In genomic region chr22:36423461-36424404, GRCh38 we compare ENCODE assay signal across 13 cellular contexts. TPM values are rescaled to one million over a fixed set of nuclear protein-coding genes. Genes with fewer than 3 reads are reported as not detected.
DNase-seq lines count a peak whose midpoint lies in the region; ATAC-seq, FAIRE-seq and TF ChIP-seq lines count a peak whose summit lies in the region.
"Had no signal": no experiment of that assay in that cellular context is flagged by ENCODE, and none has a peak within 500 bp of the region (broad histone marks: within the 10 kb centered on the region; RNA-seq: fewer than 3 reads in every experiment).

No MANE protein-coding gene starts in this region.

- no peaks in the 10 kb centered on the region for H3K79me1 ChIP-seq in mesendoderm (ENCODE audit: low read length)

- H3K36me3 ChIP-seq in astrocyte (ENCODE audit: insufficient read depth, low read length) (no peaks in the 10 kb centered on the region), mesendoderm (ENCODE audit: control insufficient read depth, insufficient read depth, low read length) (no peaks in the 10 kb centered on the region)

- H3K4me3 Mint-ChIP-seq in astrocyte (ENCODE audit: unreplicated experiment) (no peak overlapping the region), T-cell (no peak overlapping the region)
- H3K4me3 Mint-ChIP-seq: CD4-positive, alpha-beta T cell had no signal

- no peak overlapping the region for H4K8ac ChIP-seq in mesendoderm (ENCODE audit: low read depth, low read length)

- H3K4me3 ChIP-seq in astrocyte (ENCODE audit: insufficient read depth, low read depth, low read length) (no peak overlapping the region), mesendoderm (ENCODE audit: low read length) (no peak overlapping the region)

- H3K27me3 Mint-ChIP-seq in astrocyte (ENCODE audit: low read depth, unreplicated experiment) (no peaks in the 10 kb centered on the region), T-cell (no peaks in the 10 kb centered on the region)
- H3K27me3 Mint-ChIP-seq: CD4-positive, alpha-beta T cell had no signal

- DNase-seq in CD1c-positive myeloid dendritic cell (ENCODE audit: extremely low spot score), result peak; percentile 70
- peak; percentile 29 to 32 for DNase-seq in Kasumi-1 (lab: John Stamatoyannopoulos, UW)
- DNase-seq in astrocyte (ENCODE audit: low read depth), result peak; percentile 62
- DNase-seq in mesendoderm, result no peak
- no peak for DNase-seq in T-cell
- DNase-seq in GM19238 (ENCODE audit: insufficient read length, low spot score), result no peak
- DNase-seq in activated naive CD4-positive, alpha-beta T cell treated with anti-CD3 and anti-CD28 coated beads, Interleukin-2, amount 50 U/mL, for 72 hours (ENCODE audit: low spot score in 2 of 2), result no peak
- no peak for DNase-seq in D341Med (ENCODE audit: low spot score)
- DNase-seq: CD4-positive, alpha-beta T cell; NCI-H1417; stimulated activated CD4-positive, alpha-beta T cell treated with anti-CD3 and anti-CD28 coated beads, Interleukin-2, amount 100 ng/mL, for 24 hours; T1000 had no signal

- no peaks in the 10 kb centered on the region for H3K9me3 ChIP-seq in astrocyte (ENCODE audit: insufficient read depth, low read depth, low read length)

- H2BK120ac ChIP-seq in mesendoderm (ENCODE audit: low read depth, low read length), result no peak overlapping the region

- H3K27me3 ChIP-seq in astrocyte (ENCODE audit: insufficient read depth, low read length) (no peaks in the 10 kb centered on the region), mesendoderm (ENCODE audit: insufficient read depth, low read length, poor library complexity) (no peaks in the 10 kb centered on the region)

- H3K36me3 Mint-ChIP-seq in astrocyte (ENCODE audit: low read depth, unreplicated experiment) (no peaks in the 10 kb centered on the region), T-cell (no peaks in the 10 kb centered on the region)
- no peaks in the 10 kb centered on the region for H3K36me3 Mint-ChIP-seq in activated naive CD4-positive, alpha-beta T cell treated with anti-CD3 and anti-CD28 coated beads, Interleukin-2, amount 50 U/mL, for 72 hours

- no peak overlapping the region for H2BK15ac ChIP-seq in mesendoderm (replicated peaks; ENCODE audit: low read depth)

- no peak overlapping the region for H3K56ac ChIP-seq in mesendoderm (ENCODE audit: low read length)

- no CpG with 5 or more reads among the region's 16 CpGs for WGBS in mesendoderm (ENCODE audit: extremely low coverage, insufficient coverage, low lambda C conversion rate)

- no peak overlapping the region for H4K5ac ChIP-seq in mesendoderm (ENCODE audit: low read length)

- no peak overlapping the region for H2AFZ ChIP-seq in astrocyte (ENCODE audit: low read depth, low read length)

- H3K4ac ChIP-seq in mesendoderm (ENCODE audit: low read depth, low read length), result no peak overlapping the region

- no peak overlapping the region for H2BK5ac ChIP-seq in mesendoderm (ENCODE audit: low read length)

- H3K9ac ChIP-seq in astrocyte (ENCODE audit: low read length), result no peak overlapping the region
- H3K9ac ChIP-seq in mesendoderm (ENCODE audit: low read length), result no peak overlapping the region

- H4K20me1 ChIP-seq in astrocyte (ENCODE audit: insufficient read depth, low read length), result no peaks in the 10 kb centered on the region

- H3K4me1 Mint-ChIP-seq in astrocyte (ENCODE audit: low read depth, unreplicated experiment) (peaks cover 25% of the 10 kb centered on the region), T-cell (peaks cover 25 to 32% (median 32%) of the 10 kb centered on the region in 3 donors)

- H3K4me2 ChIP-seq in astrocyte (ENCODE audit: low read length) (no peak overlapping the region), mesendoderm (ENCODE audit: low read length) (no peak overlapping the region)

- H3K79me2 ChIP-seq in astrocyte (ENCODE audit: insufficient read depth, low read length) (no peaks in the 10 kb centered on the region), mesendoderm (ENCODE audit: control insufficient read depth, insufficient read depth, low read length) (no peaks in the 10 kb centered on the region)

- TF ChIP-seq CTCF in astrocyte (IDR thresholded peaks at IDR 0.05; ENCODE audit: insufficient read depth, low read depth, low read length), result no peak

- no peak overlapping the region for H3K27ac Mint-ChIP-seq in astrocyte (ENCODE audit: unreplicated experiment)
- no peak overlapping the region for H3K27ac Mint-ChIP-seq in T-cell
- peak overlapping the region in 1 of 2 donors; percentile 55 for H3K27ac Mint-ChIP-seq in activated naive CD4-positive, alpha-beta T cell treated with anti-CD3 and anti-CD28 coated beads, Interleukin-2, amount 50 U/mL, for 72 hours
- H3K27ac Mint-ChIP-seq: CD4-positive, alpha-beta T cell had no signal

- H3K18ac ChIP-seq in mesendoderm (ENCODE audit: low read length), result no peak overlapping the region

- FAIRE-seq in astrocyte (lab: Jason Lieb, UNC), result no peak

- ATAC-seq in T-cell (replicated peaks in 1 of 4), result no peak
- ATAC-seq in activated naive CD4-positive, alpha-beta T cell treated with anti-CD3 and anti-CD28 coated beads, Interleukin-2, amount 50 U/mL, for 72 hours, result no peak

- H2AK5ac ChIP-seq in mesendoderm (ENCODE audit: low read length), result no peak overlapping the region

- CTCF ChIA-PET in T-cell (lab: Charles Lee), result interaction anchor here in 1 of 2 donors (0.7 kb wide), 1 partner anchor 35 kb away, joined by 3 read pairs; no protein-coding TSS in a partner anchor

- H3K4me1 ChIP-seq in astrocyte (ENCODE audit: insufficient read depth, low read length) (peaks cover 24% of the 10 kb centered on the region), mesendoderm (ENCODE audit: control insufficient read depth, low read depth, low read length) (peaks cover 5% of the 10 kb centered on the region)

- POLR2A ChIA-PET in T-cell (lab: Charles Lee), result interaction anchor here in 1 of 2 donors (0.6 to 1.0 kb wide), 3 partner anchors 12 to 140 kb away, joined by 3 to 4 read pairs (median 3); no protein-coding TSS in a partner anchor

- H3K9me3 Mint-ChIP-seq in astrocyte (ENCODE audit: unreplicated experiment) (no peaks in the 10 kb centered on the region), T-cell (no peaks in the 10 kb centered on the region)
- H3K9me3 Mint-ChIP-seq in activated naive CD4-positive, alpha-beta T cell treated with anti-CD3 and anti-CD28 coated beads, Interleukin-2, amount 50 U/mL, for 72 hours, result no peaks in the 10 kb centered on the region
- H3K9me3 Mint-ChIP-seq: CD4-positive, alpha-beta T cell had no signal

- H3K27ac ChIP-seq in astrocyte (ENCODE audit: low read depth, low read length) (no peak overlapping the region), mesendoderm (ENCODE audit: low read depth, low read length) (no peak overlapping the region)
- H3K27ac ChIP-seq: epithelial cell of prostate had no signal

- H3K23ac ChIP-seq in mesendoderm (ENCODE audit: low read length), result peak overlapping the region; percentile 57

RNA-seq across cellular contexts. Expression of gene MYH9, which starts 36.0 kb away (rescaled TPM):
- total RNA-seq in astrocyte (2,278 and 2,469 TPM in 2 replicates), T-cell (1,000 to 10,000 TPM in 2 of 5 donors, 100 to 1,000 TPM in 3; 816 to 1,109 (median 896) TPM)
- polyA plus RNA-seq in mesendoderm (2013, experiment 1 of 2), result 110 TPM
- 111 TPM for polyA plus RNA-seq in mesendoderm (2013, experiment 2 of 2)
- 100 to 1,000 TPM; 521 to 691 TPM for total RNA-seq in activated naive CD4-positive, alpha-beta T cell treated with anti-CD3 and anti-CD28 coated beads, Interleukin-2, amount 50 U/mL, for 72 hours

RNA-seq across cellular contexts. Expression of gene TXN2, which starts 57.7 kb away (rescaled TPM):
- total RNA-seq in astrocyte (56.4 and 61.0 TPM in 2 replicates), T-cell (10 to 100 TPM; 36.9 to 47.6 (median 45.4) TPM)
- 46.4 TPM for polyA plus RNA-seq in mesendoderm (2013, experiment 1 of 2)
- 47.9 TPM for polyA plus RNA-seq in mesendoderm (2013, experiment 2 of 2)
- total RNA-seq in activated naive CD4-positive, alpha-beta T cell treated with anti-CD3 and anti-CD28 coated beads, Interleukin-2, amount 50 U/mL, for 72 hours, result 100 to 1,000 TPM; 120 to 122 TPM

Comparison
In these comparisons a context has a peak if more than half of its experiments do, and no peak if none do; other contexts are left out.
1. DNase-seq: peak in CD1c-positive myeloid dendritic cell (single experiment), Kasumi-1 (2 of 2) and astrocyte (single experiment); none in mesendoderm (single experiment), T-cell (0 of 34), GM19238 (single experiment), activated naive CD4-positive, alpha-beta T cell treated with anti-CD3 and anti-CD28 coated beads, Interleukin-2, amount 50 U/mL, for 72 hours (0 of 2) and D341Med (single experiment).